ENCODE assay signal across 26 cellular contexts in genomic region chr11:134920851-134921608, GRCh38.
"Had no signal": no experiment of that assay in that cellular context is flagged by ENCODE, and none has a peak within 500 bp of the region (broad histone marks: within the 10 kb centered on the region; RNA-seq: fewer than 3 reads in every experiment).

No MANE protein-coding gene starts in this region.

- H3K36me3 ChIP-seq: SJSA1 had no signal

- ATAC-seq: K562, T-cell had no signal

- H3K27ac Mint-ChIP-seq: IgD-negative memory B cell, T-cell had no signal

- H3K4me3 ChIP-seq: K562, SJSA1 had no signal

- H3K4me1 Mint-ChIP-seq: IgD-negative memory B cell, T-cell had no signal

- DNase-seq: MV-4-11, NCI-H1048, NCI-H1105, NCI-H1417 treated with DMSO at 0.1 percent for 48 hours, NCI-H146, NCI-H1694 treated with DMSO at 0.1 percent for 48 hours, NCI-H1930, NCI-H2081, NCI-H2107, NCI-H226, NCI-H446, NCI-H510A, NCI-H524 treated with DMSO at 0.1 percent for 48 hours, NCI-H69, NCI-H774, Right ventricle myocardium superior, RPMI8226, SIG-M5, SK-N-SH, SW 1271, T-cell had no signal

- H3K4me1 ChIP-seq: SJSA1 had no signal

- H3K27ac ChIP-seq: HL-60, KMS-11, SJSA1 had no signal

- H3K36me3 Mint-ChIP-seq: IgD-negative memory B cell, T-cell had no signal

- H3K4me3 Mint-ChIP-seq: T-cell had no signal

- H3K9me3 ChIP-seq: SJSA1, SK-N-SH had no signal

- H3K27me3 ChIP-seq: SJSA1 had no signal
